In the genomic region with DNA sequence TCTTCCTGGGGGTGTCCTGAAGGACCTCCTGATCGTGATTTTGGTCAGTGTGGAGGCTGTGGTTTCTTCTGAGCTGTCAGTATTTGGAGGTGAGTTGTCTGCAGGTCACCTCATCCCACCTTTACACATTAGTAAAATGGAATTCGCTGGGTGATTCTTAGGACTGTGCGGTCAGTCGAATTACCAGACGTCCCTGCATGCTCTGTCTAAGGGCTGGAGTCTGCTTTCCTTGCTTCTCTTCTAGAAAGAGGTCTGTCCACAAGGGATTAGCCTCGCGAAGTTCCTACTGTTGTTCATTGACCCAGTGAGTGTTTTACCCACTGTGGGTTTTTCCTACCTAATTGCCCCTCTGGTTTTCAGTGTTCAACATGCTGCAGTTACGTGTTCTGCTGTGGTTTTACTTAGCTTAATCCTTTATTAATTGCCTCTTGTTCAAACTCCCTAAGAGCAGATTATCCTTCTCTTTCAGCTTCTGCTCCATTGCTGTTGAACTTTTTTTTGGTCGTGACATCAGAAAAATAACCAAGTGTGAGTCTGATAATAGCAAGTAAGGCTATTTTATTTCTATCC, we compare ENCODE assay signal across 17 cellular contexts.
DNase-seq lines count a peak whose midpoint lies in the region; ATAC-seq and TF ChIP-seq lines count a peak whose summit lies in the region.
"Had no signal": no experiment of that assay in that cellular context is flagged by ENCODE, and none has a peak within 500 bp of the region (broad histone marks: within the 10 kb centered on the region; RNA-seq: fewer than 3 reads in every experiment).

No MANE protein-coding gene starts in this region.

- DNase-seq in activated CD4-positive, alpha-beta T cell treated with anti-CD3 and anti-CD28 coated beads, Interleukin-2, amount 10 ng/mL, durations not matched to agents 24 days and 14 days, result peak; percentile 45
- DNase-seq in activated CD4-positive, alpha-beta T cell treated with anti-CD3 and anti-CD28 coated beads, Interleukin-2, amount 50 U/mL, for 48 hours, result no peak
- DNase-seq in astrocyte of the hippocampus (ENCODE audit: low read depth, low spot score) (peak; percentile 60), lower lobe of right lung (no peak), OCI-M1 (lab: John Stamatoyannopoulos, UW) (no peak), activated gamma-delta T cell treated with Interleukin-2 at 50 U/mL for 16 hours (no peak)
- no peak for DNase-seq in activated T-cell treated with anti-CD3 and anti-CD28 coated beads, Interleukin-2, amount 50 U/mL, for 72 hours
- DNase-seq: DMS153; EL; MM.1S; NCI-H1930; NK-92 treated with Interleukin-12 subunit alpha and Interleukin-12 subunit beta, amount 100 ng/mL, for 24 hours; PC-9; SK-N-SH had no signal

- no peak overlapping the region for H3K27ac Mint-ChIP-seq in activated CD4-positive, alpha-beta T cell treated with anti-CD3 and anti-CD28 coated beads, Interleukin-2, amount 10 ng/mL, durations not matched to agents 24 days and 14 days
- no peak overlapping the region for H3K27ac Mint-ChIP-seq in activated T-cell treated with anti-CD3 and anti-CD28 coated beads, Interleukin-2, amount 50 U/mL, for 72 hours

- H3K4me3 Mint-ChIP-seq in activated CD4-positive, alpha-beta T cell treated with anti-CD3 and anti-CD28 coated beads, Interleukin-2, amount 10 ng/mL, durations not matched to agents 24 days and 14 days, result no peak overlapping the region
- no peak overlapping the region for H3K4me3 Mint-ChIP-seq in activated T-cell treated with anti-CD3 and anti-CD28 coated beads, Interleukin-2, amount 50 U/mL, for 72 hours

- intact Hi-C loops in activated CD4-positive, alpha-beta T cell treated with anti-CD3 and anti-CD28 coated beads, Interleukin-2, amount 10 ng/mL, durations not matched to agents 24 days and 14 days (cut with micrococcal nuclease), result no loop called here
- intact Hi-C loops in lower lobe of right lung (cut with DNase I), result no loop called here

- peaks cover 66% of the 10 kb centered on the region for H3K4me1 ChIP-seq in lower lobe of right lung

- H3K27ac ChIP-seq in lower lobe of right lung, result peak overlapping the region; percentile 28
- H3K27ac ChIP-seq: 22Rv1, PC-9 had no signal

- H3K27me3 ChIP-seq in lower lobe of right lung (ENCODE audit: low read depth), result no peaks in the 10 kb centered on the region

- H3K36me3 Mint-ChIP-seq in activated CD4-positive, alpha-beta T cell treated with anti-CD3 and anti-CD28 coated beads, Interleukin-2, amount 10 ng/mL, durations not matched to agents 24 days and 14 days (ENCODE audit: low read depth), result no peaks in the 10 kb centered on the region
- H3K36me3 Mint-ChIP-seq in activated T-cell treated with anti-CD3 and anti-CD28 coated beads, Interleukin-2, amount 50 U/mL, for 72 hours (ENCODE audit: insufficient read depth in 2 of 2), result no peaks in the 10 kb centered on the region

- H3K36me3 ChIP-seq in lower lobe of right lung, result no peaks in the 10 kb centered on the region
- H3K36me3 ChIP-seq: HAP-1 had no signal

- peaks cover 6% of the 10 kb centered on the region for H3K27me3 Mint-ChIP-seq in activated CD4-positive, alpha-beta T cell treated with anti-CD3 and anti-CD28 coated beads, Interleukin-2, amount 10 ng/mL, durations not matched to agents 24 days and 14 days
- peaks cover 13% of the 10 kb centered on the region for H3K27me3 Mint-ChIP-seq in activated T-cell treated with anti-CD3 and anti-CD28 coated beads, Interleukin-2, amount 50 U/mL, for 72 hours (ENCODE audit: low read depth)

- no peak overlapping the region for H3K4me3 ChIP-seq in lower lobe of right lung
- H3K4me3 ChIP-seq: HAP-1, PC-9 had no signal

- H3K9me3 Mint-ChIP-seq in activated CD4-positive, alpha-beta T cell treated with anti-CD3 and anti-CD28 coated beads, Interleukin-2, amount 10 ng/mL, durations not matched to agents 24 days and 14 days, result no peaks in the 10 kb centered on the region
- no peaks in the 10 kb centered on the region for H3K9me3 Mint-ChIP-seq in activated T-cell treated with anti-CD3 and anti-CD28 coated beads, Interleukin-2, amount 50 U/mL, for 72 hours

- no peaks in the 10 kb centered on the region for H3K9me3 ChIP-seq in lower lobe of right lung
- H3K9me3 ChIP-seq: HAP-1, SK-N-SH had no signal

- no peak for TF ChIP-seq CTCF in lower lobe of right lung (IDR thresholded peaks at IDR 0.05)

- no peaks in the 10 kb centered on the region for H3K4me1 Mint-ChIP-seq in activated CD4-positive, alpha-beta T cell treated with anti-CD3 and anti-CD28 coated beads, Interleukin-2, amount 10 ng/mL, durations not matched to agents 24 days and 14 days
- peaks cover 17% of the 10 kb centered on the region for H3K4me1 Mint-ChIP-seq in activated T-cell treated with anti-CD3 and anti-CD28 coated beads, Interleukin-2, amount 50 U/mL, for 72 hours (ENCODE audit: low read depth)

- ATAC-seq in lower lobe of right lung (no peak), HG03460 (IDR thresholded peaks at IDR 0.05; ENCODE audit: unreplicated experiment) (no peak)
- no peak for ATAC-seq in activated T-cell treated with anti-CD3 and anti-CD28 coated beads, Interleukin-2, amount 50 U/mL, for 72 hours (replicated peaks in 1 of 2)

Comparison
In these comparisons a context has a peak if more than half of its experiments do, and no peak if none do; other contexts are left out.
1. DNase-seq: peak in activated CD4-positive, alpha-beta T cell treated with anti-CD3 and anti-CD28 coated beads, Interleukin-2, amount 10 ng/mL, durations not matched to agents 24 days and 14 days (single experiment) and astrocyte of the hippocampus (single experiment); none in activated CD4-positive, alpha-beta T cell treated with anti-CD3 and anti-CD28 coated beads, Interleukin-2, amount 50 U/mL, for 48 hours (0 of 2), lower lobe of right lung (single experiment), activated T-cell treated with anti-CD3 and anti-CD28 coated beads, Interleukin-2, amount 50 U/mL, for 72 hours (0 of 2), OCI-M1 (single experiment) and activated gamma-delta T cell treated with Interleukin-2 at 50 U/mL for 16 hours (single experiment).